22 cellular contexts compared by ENCODE assay signal in genomic region chr20:24504331-24505285, GRCh38. TPM values are rescaled to one million over a fixed set of nuclear protein-coding genes. Genes with fewer than 3 reads are reported as not detected.
DNase-seq lines count a peak whose midpoint lies in the region; ATAC-seq and TF ChIP-seq lines count a peak whose summit lies in the region.
"Had no signal": no experiment of that assay in that cellular context is flagged by ENCODE, and none has a peak within 500 bp of the region (broad histone marks: within the 10 kb centered on the region; RNA-seq: fewer than 3 reads in every experiment).

No MANE protein-coding gene starts in this region.

- no peaks in the 10 kb centered on the region for H4K20me1 ChIP-seq in smooth muscle cell (ENCODE audit: low read depth)

- no peak overlapping the region for H3K9ac ChIP-seq in smooth muscle cell (ENCODE audit: low read depth)

- H3K4me2 ChIP-seq in smooth muscle cell = no peak overlapping the region

- H3K36me3 ChIP-seq in cardiac muscle cell (no peaks in the 10 kb centered on the region), smooth muscle cell (ENCODE audit: low read depth) (no peaks in the 10 kb centered on the region)
- H3K36me3 ChIP-seq: HAP-1 had no signal

- H3K27ac ChIP-seq in cardiac muscle cell = peak overlapping the region; percentile 88
- H3K27ac ChIP-seq in right cardiac atrium (ENCODE audit: low read length) = peak overlapping the region; percentile 71
- peak overlapping the region; percentile 99 for H3K27ac ChIP-seq in smooth muscle cell (ENCODE audit: low read depth)
- H3K27ac ChIP-seq: C4-2B, RWPE1 had no signal

- no peak overlapping the region for H3K4me3 ChIP-seq in cardiac muscle cell
- H3K4me3 ChIP-seq in right cardiac atrium (ENCODE audit: low read length) = no peak overlapping the region
- no peak overlapping the region for H3K4me3 ChIP-seq in smooth muscle cell
- H3K4me3 ChIP-seq: HAP-1 had no signal

- no peaks in the 10 kb centered on the region for H3K9me3 ChIP-seq in cardiac muscle cell (ENCODE audit: low read depth)
- H3K9me3 ChIP-seq in right cardiac atrium (ENCODE audit: control insufficient read depth, low read length) = no peaks in the 10 kb centered on the region
- no peaks in the 10 kb centered on the region for H3K9me3 ChIP-seq in smooth muscle cell (replicated peaks; ENCODE audit: low read depth)
- H3K9me3 ChIP-seq: HAP-1 had no signal

- H3F3A ChIP-seq in smooth muscle cell (ENCODE audit: low read depth) = peaks cover 11% of the 10 kb centered on the region

- no peaks in the 10 kb centered on the region for H3K79me2 ChIP-seq in smooth muscle cell (ENCODE audit: low read depth)

- no peak overlapping the region for H2AFZ ChIP-seq in smooth muscle cell (ENCODE audit: low read depth)

- 91% methylated on average over 21 of the region's 21 CpGs for WGBS in right cardiac atrium
- WGBS in smooth muscle cell (ENCODE audit: low lambda C conversion rate) = 96% methylated on average over 21 of the region's 21 CpGs

- H3K4me1 ChIP-seq in cardiac muscle cell (ENCODE audit: low read depth) (peaks cover 30% of the 10 kb centered on the region), right cardiac atrium (ENCODE audit: control insufficient read depth, insufficient read depth, low read length) (peaks cover 8% of the 10 kb centered on the region), smooth muscle cell (ENCODE audit: low read depth) (no peaks in the 10 kb centered on the region)
- H3K4me1 ChIP-seq: HAP-1 had no signal

- TF ChIP-seq CTCF in cardiac muscle cell (IDR thresholded peaks at IDR 0.05; ENCODE audit: low read depth, low read length) = no peak
- no peak for TF ChIP-seq CTCF in smooth muscle cell (IDR thresholded peaks at IDR 0.05; ENCODE audit: borderline replicate concordance, insufficient read depth, poor library complexity, severe bottlenecking)

- no peak for DNase-seq in cardiac muscle cell (ENCODE audit: low read depth in 1 of 2, low spot score in 1 of 2)
- DNase-seq in left ventricle myocardium superior = no peak
- peak; percentile 27 for DNase-seq in MV-4-11 (lab: John Stamatoyannopoulos, UW)
- DNase-seq in right cardiac atrium = no peak
- no peak for DNase-seq in smooth muscle cell (lab: John Stamatoyannopoulos, UW; ENCODE audit: unreplicated experiment)
- DNase-seq in activated CD4-positive, alpha-beta T cell treated with anti-CD3 and anti-CD28 coated beads for 4 hours = no peak
- DNase-seq in HuH-7 (ENCODE audit: low spot score) = no peak
- DNase-seq: Calu3; CD8-positive, alpha-beta memory T cell; DMS153; NCI-H1105 treated with DMSO at 0.1 percent for 48 hours; NCI-H2029 treated with DMSO at 0.1 percent for 48 hours; NCI-H226; NCI-H510A treated with DMSO at 0.1 percent for 48 hours; NCI-H774; NK-92 treated with Interleukin-12 subunit alpha and Interleukin-12 subunit beta, amount 100 ng/mL, for 24 hours had no signal

- no peak for ATAC-seq in left ventricle myocardium superior
- ATAC-seq in right cardiac atrium = no peak
- ATAC-seq: SK-N-SH treated with all-trans-retinoic acid at 6 μM for 48 hours had no signal

- H3K27me3 ChIP-seq in cardiac muscle cell (no peaks in the 10 kb centered on the region), right cardiac atrium (ENCODE audit: control insufficient read depth, insufficient read depth) (no peaks in the 10 kb centered on the region), smooth muscle cell (ENCODE audit: low read depth) (no peaks in the 10 kb centered on the region)

- intact Hi-C loops in left ventricle myocardium superior (cut with micrococcal nuclease) (loop anchor here (10.0 kb wide), 1 partner anchor 60 kb away; no protein-coding TSS in a partner anchor), right cardiac atrium (cut with DNase I) (no loop called here)

RNA-seq across cellular contexts. Expression of gene SYNDIG1, which starts 35.2 kb away (rescaled TPM):
- total RNA-seq in cardiac muscle cell (1.7 and 2.5 TPM in 2 replicates), left ventricle myocardium superior (11.0 TPM), right cardiac atrium (10 to 100 TPM; 26.3 to 38.6 (median 33.3) TPM), smooth muscle cell (1.6 and 1.8 TPM in 2 replicates)
- polyA plus RNA-seq in cardiac muscle cell (0.39 and 2.4 TPM in 2 replicates), right cardiac atrium (34.8 TPM), smooth muscle cell (2.2 and 3.2 TPM in 2 replicates)
- total RNA-seq: Calu3; CD8-positive, alpha-beta memory T cell; G401 had no signal
- polyA plus RNA-seq: CD8-positive, alpha-beta memory T cell; IgD-negative memory B cell had no signal
